In the genomic region with DNA sequence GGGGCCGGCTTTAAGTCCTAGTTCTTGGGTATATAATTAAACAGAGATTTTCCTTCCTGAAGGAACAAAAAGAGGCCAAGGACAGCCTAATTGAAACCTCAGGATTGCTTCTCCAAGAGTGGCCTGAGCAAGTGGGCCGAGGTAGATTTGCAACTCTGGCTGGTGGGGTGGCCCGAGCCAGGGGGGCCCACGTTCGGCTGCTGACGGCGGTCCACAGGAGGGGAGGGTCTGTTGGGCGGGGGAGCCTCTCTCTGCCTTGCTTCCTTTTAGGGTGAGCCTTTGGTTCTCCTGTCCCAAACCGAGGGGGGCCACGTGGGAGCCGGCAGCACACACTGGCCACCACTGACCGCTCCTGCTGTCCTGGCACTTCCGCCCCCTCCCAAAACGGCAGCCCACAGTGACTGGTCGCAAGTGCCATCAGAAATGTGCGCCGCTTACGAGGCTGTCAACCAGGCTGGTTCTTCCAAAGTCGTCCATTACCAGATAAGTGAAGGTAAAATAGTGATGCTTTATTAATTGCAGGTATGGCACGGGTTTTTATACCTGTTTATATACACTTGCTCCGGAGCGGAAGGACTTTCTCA, we compare ENCODE assay signal across 1 cellular context.
TF ChIP-seq lines count a peak whose summit lies in the region.

No MANE protein-coding gene starts in this region.

TF ChIP-seq in H1, 55 proteins besides CTCF, POLR2A, EP300 and RAD21 (continued from another document):
- TF ChIP-seq, protein P1, sequence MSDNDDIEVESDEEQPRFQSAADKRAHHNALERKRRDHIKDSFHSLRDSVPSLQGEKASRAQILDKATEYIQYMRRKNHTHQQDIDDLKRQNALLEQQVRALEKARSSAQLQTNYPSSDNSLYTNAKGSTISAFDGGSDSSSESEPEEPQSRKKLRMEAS (IDR thresholded peaks at IDR 0.05): 0 out of 2 replicates have a peak, but pooled peaks have one; percentile 45
- TF ChIP-seq SIX5 (IDR thresholded peaks at IDR 0.05; ENCODE audit: low read depth, low read length) (no peak), SUZ12 (IDR thresholded peaks at IDR 0.05; ENCODE audit: low read length) (no peak), FOSL1 (IDR thresholded peaks at IDR 0.05; ENCODE audit: insufficient read depth, low read depth, low read length) (no peak), SIN3A (conservative IDR thresholded peaks at IDR 0.05 in 1 of 2, IDR thresholded peaks at IDR 0.05 in 1 of 2; ENCODE audit: low read depth in 1 of 2, low read length in 2 of 2) (0 out of 4 replicates have a peak, but pooled peaks of 1 of the 2 experiments have one; percentile 17)
TF ChIP-seq in H1: peak in this region for 6.
